ENCODE assay signal across 8 cellular contexts in genomic region chr6:34132486-34133185, GRCh38. TPM values are rescaled to one million over a fixed set of nuclear protein-coding genes. Genes with fewer than 3 reads are reported as not detected.
DNase-seq lines count a peak whose midpoint lies in the region; ATAC-seq and TF ChIP-seq lines count a peak whose summit lies in the region.

No MANE protein-coding gene starts in this region.

- no peak overlapping the region for H3K9ac ChIP-seq in iPS-18a (ENCODE audit: low read length)

- no peaks in the 10 kb centered on the region for H3K9me3 Mint-ChIP-seq in Caco-2 (ENCODE audit: unreplicated experiment)
- H3K9me3 Mint-ChIP-seq in activated CD4-positive, alpha-beta T cell treated with anti-CD3 and anti-CD28 coated beads, Interleukin-2, amount 10 ng/mL, durations not matched to agents 7 days and 5 days, result no peaks in the 10 kb centered on the region
- peaks cover 0 to 2% (median 0%) of the 10 kb centered on the region in 7 donors for H3K9me3 Mint-ChIP-seq in CD14-positive monocyte

- peak; percentile 55 to 81 for DNase-seq in Caco-2
- peak; percentile 66 for DNase-seq in HuH-7 (ENCODE audit: low spot score)
- peak; percentile 69 for DNase-seq in activated CD4-positive, alpha-beta T cell treated with anti-CD3 and anti-CD28 coated beads, Interleukin-2, amount 10 ng/mL, durations not matched to agents 7 days and 5 days
- DNase-seq in activated CD4-positive, CD25-positive, alpha-beta regulatory T cell treated with anti-CD3 and anti-CD28 coated beads, Interleukin-2, amount 50 U/mL, for 72 hours, result no peak
- no peak for DNase-seq in CD14-positive monocyte (ENCODE audit: low spot score)

- H3K27ac Mint-ChIP-seq in Caco-2 (ENCODE audit: unreplicated experiment) (no peak overlapping the region), CD14-positive monocyte (no peak overlapping the region)
- no peak overlapping the region for H3K27ac Mint-ChIP-seq in activated CD4-positive, alpha-beta T cell treated with anti-CD3 and anti-CD28 coated beads, Interleukin-2, amount 10 ng/mL, durations not matched to agents 7 days and 5 days

- H3K27me3 Mint-ChIP-seq in Caco-2 (ENCODE audit: insufficient read depth, unreplicated experiment) (peaks cover 15% of the 10 kb centered on the region), CD14-positive monocyte (ENCODE audit: low read depth in 3 of 3) (peaks cover 12 to 40% (median 27%) of the 10 kb centered on the region in 3 donors)
- H3K27me3 Mint-ChIP-seq in activated CD4-positive, alpha-beta T cell treated with anti-CD3 and anti-CD28 coated beads, Interleukin-2, amount 10 ng/mL, durations not matched to agents 7 days and 5 days, result peaks cover 24% of the 10 kb centered on the region

- POLR2A ChIA-PET in Caco-2 (lab: Charles Lee), result no interaction called here
- POLR2A ChIA-PET in activated CD4-positive, alpha-beta T cell treated with anti-CD3 and anti-CD28 coated beads, Interleukin-2, amount 10 ng/mL, durations not matched to agents 7 days and 5 days (lab: Charles Lee), result no interaction called here

- intact Hi-C loops in Caco-2 (cut with micrococcal nuclease; ENCODE audit: unreplicated experiment) (loop anchor here (1.0 to 10.0 kb wide), 2 partner anchors 17 to 318 kb away; no protein-coding TSS in a partner anchor), CD14-positive monocyte (cut with micrococcal nuclease) (no loop called here)

- H3K27me3 ChIP-seq in Caco-2 (replicated peaks; ENCODE audit: control insufficient read depth, insufficient read depth, low read length), result no peaks in the 10 kb centered on the region; the same call in 1 of the 2 replicates
- H3K27me3 ChIP-seq in iPS-18a (ENCODE audit: control insufficient read depth, insufficient read depth, low read length), result no peaks in the 10 kb centered on the region

- ATAC-seq in GM18870 (IDR thresholded peaks at IDR 0.05; ENCODE audit: unreplicated experiment) (no peak), HG03097 (IDR thresholded peaks at IDR 0.05; ENCODE audit: low FRiP score, unreplicated experiment) (no peak)

- H3K4me3 Mint-ChIP-seq in Caco-2 (ENCODE audit: unreplicated experiment) (no peak overlapping the region), CD14-positive monocyte (no peak overlapping the region)
- no peak overlapping the region for H3K4me3 Mint-ChIP-seq in activated CD4-positive, alpha-beta T cell treated with anti-CD3 and anti-CD28 coated beads, Interleukin-2, amount 10 ng/mL, durations not matched to agents 7 days and 5 days

- H3K4me3 ChIP-seq in Caco-2 (ENCODE audit: low read depth, low read length) (no peak overlapping the region), iPS-18a (ENCODE audit: low read length) (peak overlapping the region; percentile 43)

- H3K4me1 ChIP-seq in Caco-2 (no peaks in the 10 kb centered on the region), iPS-18a (ENCODE audit: control insufficient read depth, low read depth, low read length) (peaks cover 45% of the 10 kb centered on the region)

- BruUV-seq in Caco-2 (replicated peaks; lab: Mats Ljungman, UMichigan), result no TSS peak

- no peaks in the 10 kb centered on the region for H3K36me3 ChIP-seq in Caco-2 (ENCODE audit: control insufficient read depth, insufficient read depth, low read length)
- no peaks in the 10 kb centered on the region for H3K36me3 ChIP-seq in iPS-18a (ENCODE audit: control insufficient read depth, low read depth, low read length)

- no peak overlapping the region for H3K27ac ChIP-seq in iPS-18a (ENCODE audit: low read length)

- peaks cover 6% of the 10 kb centered on the region for H3K36me3 Mint-ChIP-seq in Caco-2 (ENCODE audit: insufficient read depth, unreplicated experiment)
- no peaks in the 10 kb centered on the region for H3K36me3 Mint-ChIP-seq in activated CD4-positive, alpha-beta T cell treated with anti-CD3 and anti-CD28 coated beads, Interleukin-2, amount 10 ng/mL, durations not matched to agents 7 days and 5 days (ENCODE audit: low read depth)
- no peaks in the 10 kb centered on the region for H3K36me3 Mint-ChIP-seq in CD14-positive monocyte

- TF ChIP-seq CTCF in Caco-2 (IDR thresholded peaks at IDR 0.05; ENCODE audit: insufficient read depth in 1 of 2, low read depth in 1 of 2, low read length in 1 of 2, severe bottlenecking in 1 of 2, unreplicated experiment in 1 of 2) (no peak), CD14-positive monocyte (IDR thresholded peaks at IDR 0.05) (no peak)

- CTCF ChIA-PET in Caco-2 (lab: Charles Lee), result no interaction called here
- CTCF ChIA-PET in activated CD4-positive, alpha-beta T cell treated with anti-CD3 and anti-CD28 coated beads, Interleukin-2, amount 10 ng/mL, durations not matched to agents 7 days and 5 days (lab: Charles Lee), result interaction anchor here (0.7 kb wide), 1 partner anchor 48 kb away, joined by 5 read pairs; no protein-coding TSS in a partner anchor

- H3K4me1 Mint-ChIP-seq in Caco-2 (ENCODE audit: low read depth, unreplicated experiment) (no peaks in the 10 kb centered on the region), CD14-positive monocyte (peaks cover 4% of the 10 kb centered on the region)
- no peaks in the 10 kb centered on the region for H3K4me1 Mint-ChIP-seq in activated CD4-positive, alpha-beta T cell treated with anti-CD3 and anti-CD28 coated beads, Interleukin-2, amount 10 ng/mL, durations not matched to agents 7 days and 5 days

- H3K9me3 ChIP-seq in Caco-2 (no peaks in the 10 kb centered on the region), iPS-18a (ENCODE audit: control insufficient read depth, low read depth, low read length) (no peaks in the 10 kb centered on the region)

RNA-seq across cellular contexts. Expression of gene GRM4, which starts 13.3 kb away (rescaled TPM):
- total RNA-seq in Caco-2 (2022), result 0.09 TPM in 1 of 2 replicates, not detected in the other
- total RNA-seq in activated CD4-positive, alpha-beta T cell treated with anti-CD3 and anti-CD28 coated beads, Interleukin-2, amount 10 ng/mL, durations not matched to agents 7 days and 5 days, result not detected
- polyA plus RNA-seq in CD14-positive monocyte, result not detected

Comparison
In these comparisons a context has a peak if more than half of its experiments do, and no peak if none do; other contexts are left out.
1. DNase-seq: peak in Caco-2 (2 of 2), HuH-7 (single experiment) and activated CD4-positive, alpha-beta T cell treated with anti-CD3 and anti-CD28 coated beads, Interleukin-2, amount 10 ng/mL, durations not matched to agents 7 days and 5 days (single experiment); none in activated CD4-positive, CD25-positive, alpha-beta regulatory T cell treated with anti-CD3 and anti-CD28 coated beads, Interleukin-2, amount 50 U/mL, for 72 hours (single experiment) and CD14-positive monocyte (single experiment).